In the genomic region with DNA sequence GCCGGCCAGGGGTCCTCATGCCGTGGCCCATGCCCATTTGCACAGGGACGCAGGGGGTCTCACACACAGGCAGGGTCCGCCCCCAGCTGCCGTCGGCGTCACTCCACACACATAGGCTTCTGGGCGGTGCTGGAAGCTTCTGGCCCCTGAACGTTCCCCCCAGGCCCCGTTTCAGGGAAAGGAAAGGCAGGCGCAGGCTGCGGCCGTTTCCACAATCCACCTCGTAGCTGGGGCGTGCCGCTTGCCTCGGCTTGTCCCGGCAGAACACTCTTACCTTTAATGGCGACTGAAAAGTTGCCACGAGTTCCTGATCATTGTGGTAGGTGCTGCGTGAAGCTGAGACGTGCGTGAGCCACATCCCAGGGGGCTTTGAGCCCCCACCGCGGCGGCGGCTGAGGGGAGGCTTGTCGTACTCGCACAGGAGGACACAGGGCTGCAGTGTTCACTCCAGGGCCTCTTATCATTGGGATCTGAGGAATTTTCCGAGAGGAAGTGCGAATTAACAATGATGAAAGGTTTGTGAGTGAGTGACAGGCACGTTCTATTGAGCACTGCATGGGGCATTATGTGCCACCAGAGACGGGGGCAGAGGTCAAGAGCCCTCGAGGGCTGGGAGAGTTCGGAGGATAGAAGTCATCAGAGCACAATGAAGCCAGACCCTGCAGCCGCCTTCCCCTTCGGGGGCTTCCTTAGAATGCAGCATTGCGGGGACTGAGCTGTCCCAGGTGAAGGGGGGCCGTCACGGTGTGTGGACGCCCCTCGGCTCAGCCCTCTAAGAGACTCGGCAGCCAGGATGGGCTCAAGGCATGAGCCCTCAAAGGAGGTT, we compare ENCODE assay signal across 14 cellular contexts. TPM values are rescaled to one million over a fixed set of nuclear protein-coding genes. Genes with fewer than 3 reads are reported as not detected.
A peak's percentile ranks its signal among the peaks of the same experiment; 100 is the strongest.
DNase-seq lines count a peak whose midpoint lies in the region; ATAC-seq and TF ChIP-seq lines count a peak whose summit lies in the region.
"Had no signal": no experiment of that assay in that cellular context is flagged by ENCODE, and none has a peak within 500 bp of the region (broad histone marks: within the 10 kb centered on the region; RNA-seq: fewer than 3 reads in every experiment).

No MANE protein-coding gene starts in this region.

- H2BK5ac ChIP-seq in IMR-90 (ENCODE audit: low read depth, low read length, poor library complexity, severe bottlenecking): no peak overlapping the region

- 54% methylated on average over 11 of the region's 43 CpGs; no CpG with 5 or more reads in 1 of the 2 experiments for WGBS in IMR-90 (ENCODE audit: extremely low coverage in 2 of 2, insufficient read length in 1 of 2), 2 experiments

- H3K27ac Mint-ChIP-seq in chondrocyte (ENCODE audit: unreplicated experiment): no peak overlapping the region
- H3K27ac Mint-ChIP-seq: activated CD4-positive, alpha-beta T cell treated with anti-CD3 and anti-CD28 coated beads, Interleukin-2, amount 10 ng/mL, durations not matched to agents 7 days and 5 days; IgD-negative memory B cell; T-cell had no signal

- H3K9me3 Mint-ChIP-seq in chondrocyte (ENCODE audit: low read depth): no peaks in the 10 kb centered on the region
- H3K9me3 Mint-ChIP-seq: activated CD4-positive, alpha-beta T cell treated with anti-CD3 and anti-CD28 coated beads, Interleukin-2, amount 10 ng/mL, durations not matched to agents 7 days and 5 days; CD4-positive, alpha-beta memory T cell; T-cell had no signal

- H3K36me3 ChIP-seq in IMR-90 (ENCODE audit: control insufficient read depth, insufficient read depth, low read length): no peaks in the 10 kb centered on the region

- no peak overlapping the region for H4K91ac ChIP-seq in IMR-90 (ENCODE audit: insufficient read depth, low read depth, low read length)

- H3K4me3 ChIP-seq in IMR-90 (ENCODE audit: insufficient read depth, low read depth, low read length): no peak overlapping the region

- H3K14ac ChIP-seq in IMR-90 (replicated peaks; ENCODE audit: low read depth, low read length): no peak overlapping the region

- H3K18ac ChIP-seq in IMR-90 (ENCODE audit: low read depth, low read length): no peak overlapping the region

- H3K27me3 Mint-ChIP-seq in chondrocyte (ENCODE audit: low read depth): peaks cover 27% of the 10 kb centered on the region
- H3K27me3 Mint-ChIP-seq: activated CD4-positive, alpha-beta T cell treated with anti-CD3 and anti-CD28 coated beads, Interleukin-2, amount 10 ng/mL, durations not matched to agents 7 days and 5 days; CD4-positive, alpha-beta memory T cell; IgD-negative memory B cell; T-cell had no signal

- H3K4ac ChIP-seq in IMR-90 (ENCODE audit: low read depth, low read length): no peak overlapping the region

- H4K5ac ChIP-seq in IMR-90 (ENCODE audit: low read depth, low read length): no peak overlapping the region

- no peak overlapping the region for H3K27ac ChIP-seq in IMR-90 (ENCODE audit: insufficient read depth, low read length)

- dilution Hi-C loops in IMR-90 (cut with HindIII; ENCODE audit: low sequenced_read_pairs, unreplicated experiment): no loop called here

- POLR2A ChIA-PET in IMR-90 (lab: Charles Lee; ENCODE audit: unreplicated experiment): no interaction called here

- H3K9me1 ChIP-seq in IMR-90 (ENCODE audit: insufficient read depth, low read length): no peaks in the 10 kb centered on the region

- no peak overlapping the region for H2BK15ac ChIP-seq in IMR-90 (ENCODE audit: low read depth, low read length)

- no peak overlapping the region for H2AK5ac ChIP-seq in IMR-90 (ENCODE audit: low read depth, low read length)

- no peak; the same call in 1 of the 2 replicates for ATAC-seq in IMR-90 (ENCODE audit: low read depth)
- ATAC-seq in SK-N-SH treated with all-trans-retinoic acid at 6 μM for 48 hours: no peak
- ATAC-seq in GM21360 (IDR thresholded peaks at IDR 0.05; ENCODE audit: unreplicated experiment): no peak
- ATAC-seq: T-cell had no signal

- no peak overlapping the region for H2BK20ac ChIP-seq in IMR-90 (ENCODE audit: low read depth, low read length)

- TF ChIP-seq CTCF in IMR-90 (conservative IDR thresholded peaks at IDR 0.05; ENCODE audit: low read depth, low read length) (no peak), chondrocyte (IDR thresholded peaks at IDR 0.05) (no peak)

- H3K9me3 ChIP-seq in IMR-90 (ENCODE audit: control insufficient read depth, insufficient read depth, low read length): no peaks in the 10 kb centered on the region

- no peak for TF ChIP-seq RAD21 in IMR-90 (IDR thresholded peaks at IDR 0.05; ENCODE audit: low read length)

- DNase-seq in IMR-90 (no peak), chondrocyte (ENCODE audit: low spot score) (no peak), iPS-NIHi7 (ENCODE audit: extremely low spot score) (peak; percentile 70), retina (peak; percentile 79), foreskin melanocyte (no peak), CD1c-positive myeloid dendritic cell (ENCODE audit: extremely low spot score) (no peak)
- DNase-seq: activated CD4-positive, alpha-beta T cell treated with anti-CD3 and anti-CD28 coated beads, Interleukin-2, amount 10 ng/mL, durations not matched to agents 7 days and 5 days; CD4-positive, alpha-beta memory T cell; midbrain; NCI-H187 treated with DMSO at 0.1 percent for 48 hours; T-cell had no signal

- H3K4me2 ChIP-seq in IMR-90 (ENCODE audit: low read depth, low read length): no peak overlapping the region

- no peaks in the 10 kb centered on the region for H4K20me1 ChIP-seq in IMR-90 (ENCODE audit: insufficient read depth, low read length)

- H3K36me3 Mint-ChIP-seq in chondrocyte (ENCODE audit: low read depth): peaks cover 2% of the 10 kb centered on the region

- no peaks in the 10 kb centered on the region for H3K4me1 ChIP-seq in IMR-90 (ENCODE audit: control insufficient read depth, insufficient read depth, low read length)

- in situ Hi-C loops in IMR-90 (cut with MboI; ENCODE audit: low sequenced_read_pairs): no loop called here

- H2AK9ac ChIP-seq in IMR-90 (replicated peaks; ENCODE audit: low read depth, low read length, poor library complexity): no peak overlapping the region

- peak overlapping the region; percentile 41 for H2AFZ ChIP-seq in IMR-90 (replicated peaks; ENCODE audit: low read length, poor library complexity)

- no TSS peak for BruUV-seq in IMR-90 (replicated peaks; lab: Mats Ljungman, UMichigan)

- no peak for TF ChIP-seq POLR2A in IMR-90 (IDR thresholded peaks at IDR 0.05; ENCODE audit: low read depth, low read length)

- CTCF ChIA-PET in IMR-90 (lab: Yijun Ruan, JAX): no interaction called here

- peak overlapping the region; percentile 55 for H3K4me3 Mint-ChIP-seq in chondrocyte (ENCODE audit: unreplicated experiment)
- H3K4me3 Mint-ChIP-seq: activated CD4-positive, alpha-beta T cell treated with anti-CD3 and anti-CD28 coated beads, Interleukin-2, amount 10 ng/mL, durations not matched to agents 7 days and 5 days; CD4-positive, alpha-beta memory T cell; IgD-negative memory B cell; T-cell had no signal

- peaks cover 12% of the 10 kb centered on the region for H3K4me1 Mint-ChIP-seq in chondrocyte (ENCODE audit: low read depth)
- H3K4me1 Mint-ChIP-seq: activated CD4-positive, alpha-beta T cell treated with anti-CD3 and anti-CD28 coated beads, Interleukin-2, amount 10 ng/mL, durations not matched to agents 7 days and 5 days had no signal

- no peak overlapping the region for H2BK120ac ChIP-seq in IMR-90 (ENCODE audit: low read depth, low read length)

- H3K79me1 ChIP-seq in IMR-90 (ENCODE audit: low read depth in 1 of 2, low read length in 2 of 2): no peaks in the 10 kb centered on the region

- intact Hi-C loops in IMR-90 (cut with micrococcal nuclease): no loop called here

- no peak overlapping the region for H4K8ac ChIP-seq in IMR-90 (ENCODE audit: low read depth in 2 of 2, low read length in 2 of 2)

- no peak overlapping the region for H3K23ac ChIP-seq in IMR-90 (ENCODE audit: low read depth, low read length)

- no peak overlapping the region for H3K56ac ChIP-seq in IMR-90 (ENCODE audit: extremely low read depth, insufficient read depth, low read length)

- no peak overlapping the region for H3K9ac ChIP-seq in IMR-90 (ENCODE audit: low read depth, low read length)

- peaks cover 45% of the 10 kb centered on the region; the same call in 1 of the 2 replicates for H3K27me3 ChIP-seq in IMR-90 (ENCODE audit: control insufficient read depth, insufficient read depth, low read length)

TF ChIP-seq in IMR-90, 13 proteins besides CTCF, POLR2A, EP300 and RAD21:
- TF ChIP-seq RFX5 (IDR thresholded peaks at IDR 0.05; ENCODE audit: low read depth, low read length): no peak
- TF ChIP-seq SMC3 (IDR thresholded peaks at IDR 0.05; ENCODE audit: low read depth, low read length): no peak
- TF ChIP-seq MAZ (IDR thresholded peaks at IDR 0.05; ENCODE audit: borderline replicate concordance, low read depth, low read length): no peak

TF ChIP-seq in SK-N-SH treated with all-trans-retinoic acid at 6 μM for 48 hours, 23 proteins besides CTCF, POLR2A, EP300 and RAD21:
- no peak for TF ChIP-seq ISL1 (CRISPR knock-in tag; IDR thresholded peaks at IDR 0.05)
- no peak for TF ChIP-seq ESRRG (CRISPR knock-in tag; IDR thresholded peaks at IDR 0.05)
- no peak for TF ChIP-seq ZFP3 (CRISPR knock-in tag; IDR thresholded peaks at IDR 0.05)
- no peak for TF ChIP-seq ZC3H10 (CRISPR knock-in tag; IDR thresholded peaks at IDR 0.05)
- TF ChIP-seq ZNF565 (CRISPR knock-in tag; conservative IDR thresholded peaks at IDR 0.05; ENCODE audit: low read depth): no peak
- no peak for TF ChIP-seq GLIS3 (CRISPR knock-in tag; IDR thresholded peaks at IDR 0.05)
- TF ChIP-seq CSDC2 (CRISPR knock-in tag; IDR thresholded peaks at IDR 0.05): no peak

RNA-seq across cellular contexts. Expression of gene MCF2L, which starts 53.6 kb away (rescaled TPM):
- total RNA-seq in IMR-90 (2012; rRNA removed): 0.18 TPM in 1 of 2 replicates, not detected in the other
- polyA plus RNA-seq in IMR-90 (2012; rRNA removed): not detected in 2 replicates
- polyA plus RNA-seq in IMR-90 (2012; cell fraction: cytosol; rRNA removed): 0.02 and 0.09 TPM in 2 replicates
- polyA plus RNA-seq in IMR-90 (2012; cell fraction: nucleus; rRNA removed; ENCODE audit: low replicate concordance): 0.09 and 0.11 TPM in 2 replicates
- 6.7 to 8.0 TPM (median 7.6 TPM) in 3 replicates for total RNA-seq in chondrocyte

Comparison
In these comparisons a context has a peak if more than half of its experiments do, and no peak if none do; other contexts are left out.
1. DNase-seq: peak in iPS-NIHi7 (single experiment) and retina (single experiment); none in IMR-90 (single experiment), chondrocyte (single experiment), foreskin melanocyte (single experiment) and CD1c-positive myeloid dendritic cell (single experiment).